ENCODE assay signal across 1 cellular context in genomic region chr3:171261487-171261886, GRCh38.
A peak's percentile ranks its signal among the peaks of the same experiment; 100 is the strongest.
TF ChIP-seq lines count a peak whose summit lies in the region.

No MANE protein-coding gene starts in this region.

TF ChIP-seq in HCT116, 20 proteins besides CTCF, POLR2A, EP300 and RAD21 (continued from another document):
- peak; percentile 76 for TF ChIP-seq MAX (IDR thresholded peaks at IDR 0.05)
- TF ChIP-seq, protein P1, sequence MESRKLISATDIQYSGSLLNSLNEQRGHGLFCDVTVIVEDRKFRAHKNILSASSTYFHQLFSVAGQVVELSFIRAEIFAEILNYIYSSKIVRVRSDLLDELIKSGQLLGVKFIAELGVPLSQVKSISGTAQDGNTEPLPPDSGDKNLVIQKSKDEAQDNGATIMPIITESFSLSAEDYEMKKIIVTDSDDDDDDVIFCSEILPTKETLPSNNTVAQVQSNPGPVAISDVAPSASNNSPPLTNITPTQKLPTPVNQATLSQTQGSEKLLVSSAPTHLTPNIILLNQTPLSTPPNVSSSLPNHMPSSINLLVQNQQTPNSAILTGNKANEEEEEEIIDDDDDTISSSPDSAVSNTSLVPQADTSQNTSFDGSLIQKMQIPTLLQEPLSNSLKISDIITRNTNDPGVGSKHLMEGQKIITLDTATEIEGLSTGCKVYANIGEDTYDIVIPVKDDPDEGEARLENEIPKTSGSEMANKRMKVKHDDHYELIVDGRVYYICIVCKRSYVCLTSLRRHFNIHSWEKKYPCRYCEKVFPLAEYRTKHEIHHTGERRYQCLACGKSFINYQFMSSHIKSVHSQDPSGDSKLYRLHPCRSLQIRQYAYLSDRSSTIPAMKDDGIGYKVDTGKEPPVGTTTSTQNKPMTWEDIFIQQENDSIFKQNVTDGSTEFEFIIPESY (IDR thresholded peaks at IDR 0.05; ENCODE audit: extremely low read depth, insufficient replicate concordance, low read length): no peak
- no peak for TF ChIP-seq SIN3A (IDR thresholded peaks at IDR 0.05; ENCODE audit: low read depth)
- TF ChIP-seq YY1 (IDR thresholded peaks at IDR 0.05; ENCODE audit: extremely low read depth, insufficient replicate concordance, low read depth, low read length): no peak
- TF ChIP-seq EZH2 (IDR thresholded peaks at IDR 0.05): no peak
- TF ChIP-seq ZNF274 (IDR thresholded peaks at IDR 0.05; ENCODE audit: low read depth, low read length): no peak
- TF ChIP-seq REST (IDR thresholded peaks at IDR 0.05; ENCODE audit: low read depth): no peak
- peak; percentile 43; the same call in 1 of the 2 replicates for TF ChIP-seq ELF1 (IDR thresholded peaks at IDR 0.05; ENCODE audit: borderline replicate concordance, low read depth)
- TF ChIP-seq JUND (IDR thresholded peaks at IDR 0.05): peak; percentile 93
